Comparison of ENCODE assay signal across 15 cellular contexts in the genomic region with DNA sequence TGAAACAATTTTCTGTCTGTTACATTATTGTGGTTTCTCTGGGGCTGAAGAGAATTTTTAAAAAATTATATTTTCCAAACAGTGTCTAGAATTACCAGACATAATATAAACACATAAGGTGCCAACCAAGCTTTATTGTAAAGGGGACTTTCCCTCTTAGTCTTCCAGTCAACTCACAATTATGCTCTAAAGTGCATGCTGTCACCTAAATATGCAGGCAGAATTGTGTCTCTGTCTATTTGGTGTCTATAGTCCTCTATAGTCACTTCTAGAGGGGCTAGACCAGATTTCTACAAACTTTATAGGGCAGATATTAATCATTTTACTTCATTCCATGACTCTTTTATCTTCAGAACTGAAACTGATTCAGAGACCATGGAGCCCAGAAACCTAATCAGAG.
"Had no signal": no experiment of that assay in that cellular context is flagged by ENCODE, and none has a peak within 500 bp of the region (broad histone marks: within the 10 kb centered on the region; RNA-seq: fewer than 3 reads in every experiment).

No MANE protein-coding gene starts in this region.

- H3K27me3 ChIP-seq: right atrium auricular region, upper lobe of right lung had no signal

- H3K36me3 ChIP-seq: prostate gland, thoracic aorta had no signal

- DNase-seq: activated CD4-positive, alpha-beta memory T cell treated with anti-CD3 and anti-CD28 coated beads for 36 hours; activated effector memory CD4-positive, alpha-beta T cell treated with anti-CD3 and anti-CD28 coated beads, Interleukin-2, amount 50 U/mL, for 16 hours; activated T-cell treated with anti-CD3 and anti-CD28 coated beads, Interleukin-2, amount 50 U/mL, for 4 hours; amygdala; effector CD8-positive, alpha-beta T cell; left cardiac atrium; nephron progenitor cell; nucleus accumbens; T-helper 2 cell; upper lobe of right lung had no signal

- H3K4me1 ChIP-seq: prostate gland, upper lobe of right lung had no signal

- H3K4me3 ChIP-seq: prostate gland, right atrium auricular region, thoracic aorta, upper lobe of right lung had no signal

- H3K9me3 ChIP-seq: prostate gland, right atrium auricular region, thoracic aorta, upper lobe of right lung had no signal

- H3K27ac ChIP-seq: prostate gland, right atrium auricular region, thoracic aorta, upper lobe of right lung, VCaP had no signal

- ATAC-seq: esophagus mucosa, left cardiac atrium, upper lobe of right lung had no signal
